ENCODE assay signal across 3 cellular contexts in the genomic region with DNA sequence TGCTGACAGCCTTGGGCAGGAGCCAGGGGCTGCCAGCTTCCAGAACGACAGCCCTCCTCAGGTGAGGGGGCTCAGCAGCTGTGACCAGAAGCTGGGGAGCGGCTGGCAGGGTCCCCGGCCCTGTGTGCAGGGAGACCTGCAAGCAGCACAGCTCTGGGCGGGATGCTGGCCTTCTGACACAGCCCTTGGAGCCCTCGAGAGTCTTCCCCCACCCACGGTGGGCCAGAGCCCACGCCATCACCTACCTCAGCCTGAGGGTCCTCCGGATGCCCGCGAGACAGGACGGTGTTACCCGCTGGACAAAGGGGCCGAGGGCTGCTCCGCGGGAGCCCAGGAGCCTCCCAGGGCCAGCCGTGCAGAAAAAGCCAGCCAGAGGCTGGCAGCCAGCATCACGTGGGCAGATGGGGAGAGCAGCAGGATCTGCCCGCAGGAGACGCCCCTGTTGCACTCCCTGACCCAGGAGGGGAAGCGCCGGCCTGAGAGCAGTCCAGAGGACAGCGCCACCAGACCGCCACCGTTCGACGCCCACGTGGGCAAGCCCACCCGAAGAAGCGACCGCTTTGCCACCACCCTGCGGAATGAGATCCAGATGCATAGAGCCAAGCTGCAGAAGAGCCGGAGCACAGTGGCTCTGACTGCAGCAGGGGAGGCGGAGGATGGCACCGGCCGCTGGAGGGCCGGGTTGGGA.
"Had no signal": no experiment of that assay in that cellular context is flagged by ENCODE, and none has a peak within 500 bp of the region (broad histone marks: within the 10 kb centered on the region; RNA-seq: fewer than 3 reads in every experiment).

No MANE protein-coding gene starts in this region.

- DNase-seq: GDM1, GF-D8 had no signal

- H3K4me3 ChIP-seq: GM12878 had no signal
